In genomic region chr3:87167634-87168456, GRCh38 we compare ENCODE assay signal across 8 cellular contexts. TPM values are rescaled to one million over a fixed set of nuclear protein-coding genes. Genes with fewer than 3 reads are reported as not detected.
DNase-seq lines count a peak whose midpoint lies in the region; ATAC-seq and TF ChIP-seq lines count a peak whose summit lies in the region.

No MANE protein-coding gene starts in this region.

- no peaks in the 10 kb centered on the region for H3K27me3 ChIP-seq in lung (ENCODE audit: control insufficient read depth, insufficient read depth)
- H3K27me3 ChIP-seq in tibial nerve = no peaks in the 10 kb centered on the region

- DNase-seq in activated naive CD4-positive, alpha-beta T cell treated with anti-CD3 and anti-CD28 coated beads for 36 hours = peak; percentile 55
- DNase-seq in activated naive CD4-positive, alpha-beta T cell (lab: John Stamatoyannopoulos, UW) = no peak
- DNase-seq in HT1080 (ENCODE audit: low read depth) (peak; percentile 50), RPMI8226 (peak; percentile 67), cerebellar cortex (ENCODE audit: low spot score) (peak; percentile 47), lung (ENCODE audit: low spot score) (no peak), tibial nerve (ENCODE audit: low spot score in 2 of 2) (peak in 1 of 2 donors; percentile 62)

- H3K4me3 ChIP-seq in lung (no peak overlapping the region), tibial nerve (peak overlapping the region; percentile 18 to 43 (median 27))

- ATAC-seq in GM21529 (IDR thresholded peaks at IDR 0.05; ENCODE audit: unreplicated experiment) (peak; percentile 89), lung (ENCODE audit: insufficient read depth, low FRiP score) (peak; percentile 72)

- H3K4me1 Mint-ChIP-seq in activated naive CD4-positive, alpha-beta T cell treated with anti-CD3 and anti-CD28 coated beads for 36 hours (ENCODE audit: low read depth) = peaks cover 4% of the 10 kb centered on the region

- no peak for TF ChIP-seq EP300 in tibial nerve (IDR thresholded peaks at IDR 0.05)

- CTCF ChIA-PET in activated naive CD4-positive, alpha-beta T cell treated with anti-CD3 and anti-CD28 coated beads for 36 hours (lab: Charles Lee) = interaction anchor here (0.5 to 2.8 kb wide), 13 partner anchors 9 to 1014 kb away, joined by 3 to 10 read pairs (median 3); no protein-coding TSS in a partner anchor

- H3K36me3 ChIP-seq in lung (ENCODE audit: control insufficient read depth in 2 of 2, insufficient read depth in 2 of 2, low read length in 2 of 2) (no peaks in the 10 kb centered on the region), tibial nerve (no peaks in the 10 kb centered on the region)

- no peaks in the 10 kb centered on the region for H3K36me3 Mint-ChIP-seq in activated naive CD4-positive, alpha-beta T cell treated with anti-CD3 and anti-CD28 coated beads for 36 hours (ENCODE audit: low read depth)

- TF ChIP-seq POLR2A in tibial nerve (IDR thresholded peaks at IDR 0.05) = no peak

- no peaks in the 10 kb centered on the region for H3K4me1 ChIP-seq in lung (ENCODE audit: control insufficient read depth in 2 of 2, insufficient read depth in 2 of 2, low read length in 2 of 2)
- peaks cover 0 to 9% (median 0%) of the 10 kb centered on the region in 4 donors for H3K4me1 ChIP-seq in tibial nerve

- no peaks in the 10 kb centered on the region for H3K9me3 Mint-ChIP-seq in activated naive CD4-positive, alpha-beta T cell treated with anti-CD3 and anti-CD28 coated beads for 36 hours

- WGBS in lung, 2 donors = 39 to 47% methylated on average over 11 of the region's 11 CpGs
- 26 to 35% methylated on average over 11 of the region's 11 CpGs for WGBS in tibial nerve, 2 donors

- H3K9me3 ChIP-seq in lung (ENCODE audit: control insufficient read depth in 2 of 2, insufficient read depth in 1 of 2, low read length in 1 of 2) (no peaks in the 10 kb centered on the region), tibial nerve (no peaks in the 10 kb centered on the region)

- TF ChIP-seq CTCF in lung (IDR thresholded peaks at IDR 0.05; ENCODE audit: control extremely low read depth, extremely low read depth) (peak; percentile 13), tibial nerve (IDR thresholded peaks at IDR 0.05) (peak; percentile 43 to 64 (median 54))

- intact Hi-C loops in activated naive CD4-positive, alpha-beta T cell treated with anti-CD3 and anti-CD28 coated beads for 36 hours (cut with micrococcal nuclease) = loop anchor here (1.0 kb wide), 4 partner anchors 86 to 466 kb away; no protein-coding TSS in a partner anchor

- H3K4me3 Mint-ChIP-seq in activated naive CD4-positive, alpha-beta T cell treated with anti-CD3 and anti-CD28 coated beads for 36 hours = no peak overlapping the region

- peaks cover 20% of the 10 kb centered on the region for H3K27me3 Mint-ChIP-seq in activated naive CD4-positive, alpha-beta T cell treated with anti-CD3 and anti-CD28 coated beads for 36 hours (ENCODE audit: low read depth)

- H3K27ac ChIP-seq in lung (ENCODE audit: low read depth in 1 of 2, low read length in 1 of 2) (no peak overlapping the region), tibial nerve (peak overlapping the region in 1 of 4 donors; percentile 44)

- H3K27ac Mint-ChIP-seq in activated naive CD4-positive, alpha-beta T cell treated with anti-CD3 and anti-CD28 coated beads for 36 hours = no peak overlapping the region

RNA-seq across cellular contexts. Expression of gene CHMP2B, which starts 59.3 kb away (rescaled TPM):
- total RNA-seq in activated naive CD4-positive, alpha-beta T cell treated with anti-CD3 and anti-CD28 coated beads for 36 hours = 10 to 100 TPM; 24.9 to 26.1 TPM
- 13.1 and 20.4 TPM in 2 replicates for total RNA-seq in HT1080 (2014; rRNA removed; shearing (Covaris generic))
- 32.2 and 39.7 TPM in 2 replicates for polyA plus RNA-seq in HT1080 (2015; cell fraction: cytosol; rRNA removed)
- polyA plus RNA-seq in HT1080 (2015; cell fraction: nucleus; rRNA removed) = 28.3 TPM in 2 replicates
- total RNA-seq in lung (10 to 100 TPM; 40.9 to 45.1 TPM), tibial nerve (10 to 100 TPM; 27.3 to 35.2 (median 28.6) TPM)
- 10 to 100 TPM; 21.9 to 34.4 TPM for polyA plus RNA-seq in lung

Comparison
In these comparisons a context has a peak if more than half of its experiments do, and no peak if none do; other contexts are left out.
1. DNase-seq: peak in activated naive CD4-positive, alpha-beta T cell treated with anti-CD3 and anti-CD28 coated beads for 36 hours (single experiment), HT1080 (single experiment), RPMI8226 (single experiment) and cerebellar cortex (single experiment); none in activated naive CD4-positive, alpha-beta T cell (0 of 4) and lung (single experiment).